Comparison of ENCODE assay signal across 34 cellular contexts in the genomic region with DNA sequence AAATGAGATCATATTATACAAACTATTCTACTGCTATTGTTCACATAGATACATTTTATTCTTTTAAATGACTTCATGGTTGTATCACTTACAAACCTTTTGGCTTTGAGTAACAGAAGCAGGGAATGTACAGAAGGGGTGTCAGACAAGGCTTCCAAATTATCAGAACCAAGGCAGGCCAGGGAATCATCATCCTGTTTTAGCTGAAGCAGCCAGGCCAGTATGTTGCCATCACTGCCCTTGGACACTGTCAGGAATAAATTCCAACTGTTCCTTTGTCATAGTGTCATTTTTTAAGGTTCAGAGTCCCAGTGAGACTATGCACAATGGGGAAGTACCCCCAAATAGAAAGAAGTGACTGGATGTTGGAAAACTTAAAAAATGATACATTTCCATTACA.
"Had no signal": no experiment of that assay in that cellular context is flagged by ENCODE, and none has a peak within 500 bp of the region (broad histone marks: within the 10 kb centered on the region; RNA-seq: fewer than 3 reads in every experiment).

No MANE protein-coding gene starts in this region.

- FAIRE-seq: astrocyte, bronchial epithelial cell had no signal

- H3K36me3 ChIP-seq: adrenal gland, ascending aorta, brain microvascular endothelial cell, breast epithelium, cardiac muscle cell had no signal

- H3K27ac ChIP-seq: adrenal gland, ascending aorta, body of pancreas, brain microvascular endothelial cell, breast epithelium, cardiac muscle cell had no signal

- H3K9me3 ChIP-seq: adrenal gland, ascending aorta, body of pancreas, breast epithelium had no signal

- ATAC-seq: activated naive CD4-positive, alpha-beta T cell treated with anti-CD3 and anti-CD28 coated beads, Interleukin-2, amount 50 U/mL, for 72 hours; activated naive CD8-positive, alpha-beta T cell treated with anti-CD3 and anti-CD28 coated beads, Interleukin-2, amount 50 U/mL, for 24 hours; activated T-cell treated with anti-CD3 and anti-CD28 coated beads, Interleukin-2, amount 50 U/mL, for 4 hours; activated T-cell treated with anti-CD3 and anti-CD28 coated beads, Interleukin-2, amount 50 U/mL, for 72 hours; activated T-helper 17 cell treated with anti-CD3 and anti-CD28 coated beads, Interleukin-2, amount 50 U/mL, for 72 hours; body of pancreas had no signal

- H3K4me3 ChIP-seq: adrenal gland, ascending aorta, body of pancreas, breast epithelium, cardiac muscle cell had no signal

- H3K27me3 ChIP-seq: adrenal gland, ascending aorta, body of pancreas, brain microvascular endothelial cell, breast epithelium, cardiac muscle cell had no signal

- DNase-seq: activated effector memory CD4-positive, alpha-beta T cell treated with anti-CD3 and anti-CD28 coated beads, Interleukin-2, amount 50 U/mL, for 16 hours; activated effector memory CD4-positive, alpha-beta T cell treated with Interleukin-2 at 50 U/mL for 16 hours; activated gamma-delta T cell; activated gamma-delta T cell treated with Interleukin-2 at 50 U/mL for 16 hours; activated naive CD4-positive, alpha-beta T cell; activated naive CD4-positive, alpha-beta T cell treated with anti-CD3 and anti-CD28 coated beads for 36 hours; activated naive CD4-positive, alpha-beta T cell treated with anti-CD3 and anti-CD28 coated beads, Interleukin-2, amount 10 ng/mL, durations not matched to agents 7 days and 5 days; activated naive CD4-positive, alpha-beta T cell treated with anti-CD3 and anti-CD28 coated beads, Interleukin-2, amount 50 U/mL, for 16 hours; activated naive CD4-positive, alpha-beta T cell treated with Interleukin-2 at 50 U/mL for 16 hours; activated naive CD8-positive, alpha-beta T cell treated with anti-CD3 and anti-CD28 coated beads for 36 hours; activated naive CD8-positive, alpha-beta T cell treated with anti-CD3 and anti-CD28 coated beads, Interleukin-2, amount 10 ng/mL, durations not matched to agents 7 days and 5 days; activated naive CD8-positive, alpha-beta T cell treated with anti-CD3 and anti-CD28 coated beads, Interleukin-2, amount 50 U/mL, for 24 hours; activated T-cell treated with anti-CD3 and anti-CD28 coated beads, Interleukin-2, amount 50 U/mL, for 1 hour; activated T-cell treated with anti-CD3 and anti-CD28 coated beads, Interleukin-2, amount 50 U/mL, for 24 hours; activated T-cell treated with anti-CD3 and anti-CD28 coated beads, Interleukin-2, amount 50 U/mL, for 4 hours; activated T-cell treated with anti-CD3 and anti-CD28 coated beads, Interleukin-2, amount 50 U/mL, for 48 hours; activated T-cell treated with anti-CD3 and anti-CD28 coated beads, Interleukin-2, amount 50 U/mL, for 72 hours; adrenal gland; amniotic stem cell; amygdala; anterior cingulate cortex; aorta; body of pancreas; brain microvascular endothelial cell; caudate nucleus; central memory CD4-positive, alpha-beta T cell; cerebellar nuclear complex had no signal

- H3K4me1 ChIP-seq: body of pancreas, breast epithelium had no signal
